Comparison of ENCODE assay signal across 1 cellular context in genomic region chr12:28974890-28975289, GRCh38.
TF ChIP-seq lines count a peak whose summit lies in the region.

No MANE protein-coding gene starts in this region.

TF ChIP-seq in HepG2, 621 proteins besides CTCF, POLR2A, EP300 and RAD21 (continued from another document):
- TF ChIP-seq MAFF (IDR thresholded peaks at IDR 0.05; ENCODE audit: low read depth, low read length) = no peak
